8 cellular contexts compared by ENCODE assay signal in the genomic region with DNA sequence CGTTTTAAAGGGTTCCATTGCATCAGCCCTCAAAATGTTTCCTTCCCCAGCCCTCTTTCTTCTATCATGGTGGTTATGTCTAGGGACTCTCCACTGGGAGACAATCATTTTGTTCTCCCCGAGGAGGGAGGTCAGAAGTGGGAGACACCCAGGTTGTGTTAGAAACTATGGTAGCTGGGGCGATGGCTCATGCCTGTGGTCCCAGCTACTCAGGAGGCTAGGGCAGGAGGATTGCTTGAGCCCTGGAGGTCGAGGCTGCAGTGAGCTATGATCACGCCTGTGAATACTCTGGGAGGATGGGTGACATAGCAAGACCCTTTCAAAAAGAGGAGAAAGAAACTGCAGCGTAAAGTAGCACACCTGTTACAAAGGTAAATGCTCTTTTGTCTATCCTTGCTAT. TPM values are rescaled to one million over a fixed set of nuclear protein-coding genes. Genes with fewer than 3 reads are reported as not detected.
A peak's percentile ranks its signal among the peaks of the same experiment; 100 is the strongest.
DNase-seq lines count a peak whose midpoint lies in the region; ATAC-seq and TF ChIP-seq lines count a peak whose summit lies in the region.

No MANE protein-coding gene starts in this region.

- TF ChIP-seq CTCF in fibroblast of the aortic adventitia (IDR thresholded peaks at IDR 0.05; ENCODE audit: insufficient read depth, low read length) (no peak), psoas muscle (IDR thresholded peaks at IDR 0.05) (no peak), GM20000 (IDR thresholded peaks at IDR 0.05; ENCODE audit: extremely low read depth, missing control alignments) (no peak)

- H3K4me1 ChIP-seq in SJSA1 (replicated peaks) (peaks cover 18% of the 10 kb centered on the region), psoas muscle (no peaks in the 10 kb centered on the region)

- in situ Hi-C loops in G401 (cut with HindIII; ENCODE audit: low sequenced_read_pairs), result no loop called here

- H3K27me3 ChIP-seq in SJSA1 (replicated peaks) (no peaks in the 10 kb centered on the region), psoas muscle (ENCODE audit: insufficient read depth in 3 of 3, low read length in 2 of 3) (no peaks in the 10 kb centered on the region)

- ATAC-seq in GM21717 (IDR thresholded peaks at IDR 0.05; ENCODE audit: unreplicated experiment) (peak; percentile 14), psoas muscle (peak in 3 of 4 donors; percentile 2 to 3 (median 2))

- intact Hi-C loops in psoas muscle (cut with DNase I), result no loop called here

- 64 to 71% (median 70%) methylated on average over 6 of the region's 6 CpGs for WGBS in psoas muscle, 3 donors

- peak overlapping the region; percentile 61 for H3K27ac ChIP-seq in SJSA1
- peak overlapping the region; percentile 81 for H3K27ac ChIP-seq in psoas muscle

- DNase-seq in SJSA1 (ENCODE audit: low read depth in 1 of 2, low spot score in 2 of 2) (no peak), fibroblast of the aortic adventitia (ENCODE audit: low read depth) (no peak), psoas muscle (no peak), G401 (ENCODE audit: low spot score) (no peak), NCI-H774 (lab: John Stamatoyannopoulos, UW) (no peak), GM20000 (ENCODE audit: low spot score) (no peak), DMS153 treated with DMSO at 0.1 percent for 48 hours (lab: John Stamatoyannopoulos, UW; ENCODE audit: unreplicated experiment) (no peak)

- H3K4me3 ChIP-seq in SJSA1, result peak overlapping the region; percentile 33
- H3K4me3 ChIP-seq in fibroblast of the aortic adventitia (ENCODE audit: low read depth, low read length), result peak overlapping the region; percentile 58
- peak overlapping the region; percentile 68 for H3K4me3 ChIP-seq in psoas muscle

- H3K9me3 ChIP-seq in SJSA1 (replicated peaks) (no peaks in the 10 kb centered on the region), psoas muscle (no peaks in the 10 kb centered on the region)

- peaks cover 5% of the 10 kb centered on the region for H3K36me3 ChIP-seq in SJSA1
- H3K36me3 ChIP-seq in psoas muscle (ENCODE audit: insufficient read depth in 1 of 2, low read depth in 1 of 2), result no peaks in the 10 kb centered on the region

RNA-seq across cellular contexts. Expression of a gene that starts 13.0 kb away (rescaled TPM):
- total RNA-seq in SJSA1 (2014; rRNA removed; shearing (Covaris generic)), result 12.2 and 20.0 TPM in 2 replicates
- total RNA-seq in fibroblast of the aortic adventitia (ENCODE audit: low replicate concordance), result 7.0 and 62.6 TPM in 2 replicates
- 10 to 100 TPM; 10.2 to 14.9 (median 12.5) TPM for total RNA-seq in psoas muscle
- 10 to 100 TPM in 2 of 3 donors, 1 to 10 TPM in 1; 9.5 to 29.0 (median 14.3) TPM for polyA plus RNA-seq in psoas muscle
- total RNA-seq in G401 (2014; rRNA removed; shearing (Covaris generic)), result 7.0 and 16.1 TPM in 2 replicates

RNA-seq across cellular contexts. Expression of a gene that starts 18.5 kb away (rescaled TPM):
- total RNA-seq in SJSA1 (2014; rRNA removed; shearing (Covaris generic)), result 14.1 and 16.2 TPM in 2 replicates
- 3.3 and 8.0 TPM in 2 replicates for total RNA-seq in fibroblast of the aortic adventitia (ENCODE audit: low replicate concordance)
- 1 to 10 TPM; 2.4 to 4.5 (median 3.2) TPM for total RNA-seq in psoas muscle
- 10 to 100 TPM in 1 of 3 donors, 1 to 10 TPM in 2; 4.3 to 10.2 (median 6.7) TPM for polyA plus RNA-seq in psoas muscle
- total RNA-seq in G401 (2014; rRNA removed; shearing (Covaris generic)), result 30.6 and 38.3 TPM in 2 replicates

RNA-seq across cellular contexts. Expression of a gene that starts 22.7 kb away (rescaled TPM):
- 5.3 and 7.1 TPM in 2 replicates for total RNA-seq in SJSA1 (2014; rRNA removed; shearing (Covaris generic))
- 8.7 and 12.7 TPM in 2 replicates for total RNA-seq in fibroblast of the aortic adventitia (ENCODE audit: low replicate concordance)
- 1 to 10 TPM; 2.0 to 4.6 (median 2.3) TPM for total RNA-seq in psoas muscle
- 1 to 10 TPM; 1.4 to 2.0 (median 1.8) TPM for polyA plus RNA-seq in psoas muscle
- total RNA-seq in G401 (2014; rRNA removed; shearing (Covaris generic)), result 3.3 and 13.2 TPM in 2 replicates

RNA-seq across cellular contexts. Expression of a gene that starts 24.3 kb away (rescaled TPM):
- 1,911 and 2,129 TPM in 2 replicates for total RNA-seq in SJSA1 (2014; rRNA removed; shearing (Covaris generic))
- 183 and 680 TPM in 2 replicates for total RNA-seq in fibroblast of the aortic adventitia (ENCODE audit: low replicate concordance)
- total RNA-seq in psoas muscle, result 100 to 1,000 TPM; 537 to 822 (median 624) TPM
- polyA plus RNA-seq in psoas muscle, result 100 to 1,000 TPM; 588 to 952 (median 847) TPM
- 1,506 and 1,683 TPM in 2 replicates for total RNA-seq in G401 (2014; rRNA removed; shearing (Covaris generic))

RNA-seq across cellular contexts. Expression of a gene that starts 36.1 kb away (rescaled TPM):
- 6.0 and 7.2 TPM in 2 replicates for total RNA-seq in SJSA1 (2014; rRNA removed; shearing (Covaris generic))
- total RNA-seq in fibroblast of the aortic adventitia (ENCODE audit: low replicate concordance) (13.6 and 13.8 TPM in 2 replicates), psoas muscle (10 to 100 TPM; 43.3 to 55.8 (median 50.9) TPM)
- 10 to 100 TPM; 24.9 to 46.0 (median 33.7) TPM for polyA plus RNA-seq in psoas muscle
- total RNA-seq in G401 (2014; rRNA removed; shearing (Covaris generic)), result 2.2 and 6.2 TPM in 2 replicates
